Comparison of ENCODE assay signal across 18 cellular contexts in the genomic region with DNA sequence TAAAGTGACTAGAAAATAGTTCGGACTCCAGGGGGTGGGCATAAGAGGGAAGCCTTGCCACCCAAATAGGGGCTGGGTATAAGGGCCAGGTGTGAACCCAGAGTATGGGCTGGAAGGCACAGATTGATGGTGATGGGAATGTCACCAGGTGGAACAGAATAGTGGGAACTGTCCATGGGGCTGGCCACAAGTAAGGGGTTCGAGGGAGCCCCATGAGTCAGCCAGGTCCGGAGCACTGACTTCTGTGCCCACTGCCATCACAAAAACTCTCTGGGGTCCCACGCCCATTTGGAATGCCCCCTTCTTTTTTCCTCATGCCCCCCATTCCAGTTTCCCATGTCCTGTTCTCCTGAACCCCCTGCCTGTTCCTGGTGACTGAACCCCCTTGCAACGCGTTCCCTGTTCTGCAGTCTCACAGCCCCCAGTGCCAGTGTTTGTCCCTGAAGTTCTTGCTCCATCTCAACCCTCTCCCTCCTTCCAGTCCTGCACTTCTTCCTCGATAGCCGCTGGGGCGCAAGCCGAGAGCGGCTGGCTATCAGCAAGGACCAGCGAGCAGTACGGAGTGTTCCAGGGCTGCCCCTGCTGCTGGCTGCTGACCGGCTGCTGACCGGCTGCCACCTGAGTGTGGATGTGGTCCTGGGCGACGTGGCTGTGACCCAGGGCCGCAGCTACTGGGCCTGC. TPM values are rescaled to one million over a fixed set of nuclear protein-coding genes. Genes with fewer than 3 reads are reported as not detected.
"Had no signal": no experiment of that assay in that cellular context is flagged by ENCODE, and none has a peak within 500 bp of the region (broad histone marks: within the 10 kb centered on the region; RNA-seq: fewer than 3 reads in every experiment).

No MANE protein-coding gene starts in this region.

- H3K27ac ChIP-seq: ascending aorta, esophagus squamous epithelium, pancreas, suprapubic skin had no signal

- H3K27me3 ChIP-seq: ascending aorta, esophagus squamous epithelium, pancreas, suprapubic skin had no signal

- H3K36me3 ChIP-seq: esophagus squamous epithelium, pancreas, suprapubic skin had no signal

- H3K9me3 ChIP-seq: ascending aorta, esophagus squamous epithelium, pancreas, suprapubic skin had no signal

- H3K4me3 ChIP-seq: ascending aorta, esophagus squamous epithelium, pancreas, suprapubic skin had no signal

- DNase-seq: activated CD4-positive, alpha-beta T cell treated with anti-CD3 and anti-CD28 coated beads, Interleukin-2, amount 50 U/mL, for 1 hour; activated CD8-positive, alpha-beta memory T cell treated with anti-CD3 and anti-CD28 coated beads, Interleukin-2, amount 50 U/mL, for 4 hours; activated effector memory CD4-positive, alpha-beta T cell treated with Interleukin-2 at 50 U/mL for 16 hours; activated T-cell treated with anti-CD3 and anti-CD28 coated beads, Interleukin-2, amount 50 U/mL, for 4 hours; cerebellar nuclear complex; effector memory CD8-positive, alpha-beta T cell; esophagus squamous epithelium; mesenchymal stem cell; naive thymus-derived CD4-positive, alpha-beta T cell; stimulated activated CD4-positive, alpha-beta T cell treated with anti-CD3 and anti-CD28 coated beads, Interleukin-12 subunit alpha, Interleukin-12 subunit beta, amount 100 ng/mL, for 4 hours; stimulated activated CD4-positive, alpha-beta T cell treated with anti-CD3 and anti-CD28 coated beads, Interleukin-1b, Interleukin-23, amount 100 ng/mL, for 48 hours; stimulated activated CD8-positive, alpha-beta memory T cell treated with anti-CD3 and anti-CD28 coated beads, Interleukin-4, amount 100 ng/mL, for 48 hours; stimulated activated naive CD8-positive, alpha-beta T cell treated with anti-CD3 and anti-CD28 coated beads, Interleukin-15, Interleukin-2, amounts not matched to agents 100 U/mL and 50 U/mL, for 24 hours; T-helper 1 cell; T-helper 9 cell had no signal

- H3K4me1 ChIP-seq: ascending aorta had no signal

- ATAC-seq: activated T-cell treated with anti-CD3 and anti-CD28 coated beads, Interleukin-2, amount 50 U/mL, for 4 hours; effector memory CD8-positive, alpha-beta T cell; naive thymus-derived CD4-positive, alpha-beta T cell; pancreas; stimulated activated naive CD8-positive, alpha-beta T cell treated with anti-CD3 and anti-CD28 coated beads, Interleukin-15, Interleukin-2, amounts not matched to agents 100 U/mL and 50 U/mL, for 24 hours had no signal

RNA-seq across cellular contexts. Expression of a gene that starts 7.9 kb away (rescaled TPM):
- total RNA-seq: ascending aorta had no signal
